Comparison of ENCODE assay signal across 8 cellular contexts in genomic region chr4:76585897-76586360, GRCh38.
DNase-seq lines count a peak whose midpoint lies in the region; ATAC-seq and TF ChIP-seq lines count a peak whose summit lies in the region.

No MANE protein-coding gene starts in this region.

- H3K36me3 Mint-ChIP-seq in CD4-positive, alpha-beta T cell (ENCODE audit: low read depth) = no peaks in the 10 kb centered on the region
- no peaks in the 10 kb centered on the region for H3K36me3 Mint-ChIP-seq in neural crest cell (ENCODE audit: low read depth)

- H3K4me3 Mint-ChIP-seq in CD4-positive, alpha-beta T cell = peak overlapping the region; percentile 45
- H3K4me3 Mint-ChIP-seq in neural crest cell = peak overlapping the region; percentile 82

- DNase-seq in CD4-positive, alpha-beta T cell = peak in 2 of 10 experiments; percentile 3
- DNase-seq in M059J (ENCODE audit: low read depth) (peak; percentile 75), Right ventricle myocardium inferior (ENCODE audit: missing footprints) (peak; percentile 84), neural crest cell (ENCODE audit: low read depth, low spot score) (peak; percentile 19), SK-N-DZ (ENCODE audit: low spot score) (no peak), UCSD-AML1 (lab: John Stamatoyannopoulos, UW; ENCODE audit: unreplicated experiment) (no peak)
- peak; percentile 43 to 45 for DNase-seq in activated T-cell treated with anti-CD3 and anti-CD28 coated beads, Interleukin-2, amount 50 U/mL, for 48 hours

- peaks cover 47% of the 10 kb centered on the region for H3K27me3 ChIP-seq in CD4-positive, alpha-beta T cell (ENCODE audit: control insufficient read depth, insufficient read depth, low read length)

- peaks cover 6% of the 10 kb centered on the region for H3K4me1 Mint-ChIP-seq in CD4-positive, alpha-beta T cell (ENCODE audit: low read depth)
- H3K4me1 Mint-ChIP-seq in neural crest cell = peaks cover 66% of the 10 kb centered on the region

- CTCF ChIA-PET in CD4-positive, alpha-beta T cell (lab: Charles Lee) = no interaction called here

- no peak overlapping the region for H3K27ac ChIP-seq in CD4-positive, alpha-beta T cell (ENCODE audit: low read depth, low read length)

- ATAC-seq in CD4-positive, alpha-beta T cell (ENCODE audit: poor library complexity) = no peak
- peak; percentile 80 for ATAC-seq in GM19452 (IDR thresholded peaks at IDR 0.05; ENCODE audit: unreplicated experiment)
- ATAC-seq in Right ventricle myocardium inferior = peak; percentile 83

- POLR2A ChIA-PET in CD4-positive, alpha-beta T cell (lab: Charles Lee) = no interaction called here

- H3K27ac Mint-ChIP-seq in CD4-positive, alpha-beta T cell = no peak overlapping the region
- H3K27ac Mint-ChIP-seq in neural crest cell (ENCODE audit: unreplicated experiment) = peak overlapping the region; percentile 27

- H3K27me3 Mint-ChIP-seq in CD4-positive, alpha-beta T cell = peaks cover 81% of the 10 kb centered on the region
- no peaks in the 10 kb centered on the region for H3K27me3 Mint-ChIP-seq in neural crest cell (ENCODE audit: low read depth)

- intact Hi-C loops in CD4-positive, alpha-beta T cell (cut with DNase I, micrococcal nuclease) = no loop called here
- intact Hi-C loops in Right ventricle myocardium inferior (cut with DNase I) = loop anchor here (2.0 kb wide), 1 partner anchor 59 kb away; no protein-coding TSS in a partner anchor

- H3K9me3 Mint-ChIP-seq in CD4-positive, alpha-beta T cell = no peaks in the 10 kb centered on the region
- no peaks in the 10 kb centered on the region for H3K9me3 Mint-ChIP-seq in neural crest cell

- no peaks in the 10 kb centered on the region for H3K9me3 ChIP-seq in CD4-positive, alpha-beta T cell (ENCODE audit: control insufficient read depth, low read length)

- TF ChIP-seq CTCF in CD4-positive, alpha-beta T cell (IDR thresholded peaks at IDR 0.05) = no peak
- no peak for TF ChIP-seq CTCF in neural crest cell (conservative IDR thresholded peaks at IDR 0.05)

Comparison
In these comparisons a context has a peak if more than half of its experiments do, and no peak if none do; other contexts are left out.
1. DNase-seq: peak in M059J (single experiment), activated T-cell treated with anti-CD3 and anti-CD28 coated beads, Interleukin-2, amount 50 U/mL, for 48 hours (2 of 2), Right ventricle myocardium inferior (single experiment) and neural crest cell (single experiment); none in SK-N-DZ (single experiment) and UCSD-AML1 (single experiment).